ENCODE assay signal across 8 cellular contexts in genomic region chr16:66275795-66276428, GRCh38.
DNase-seq lines count a peak whose midpoint lies in the region; ATAC-seq, FAIRE-seq and TF ChIP-seq lines count a peak whose summit lies in the region.

No MANE protein-coding gene starts in this region.

- 31% methylated on average over 6 of the region's 6 CpGs for WGBS in esophagus muscularis mucosa
- 16 to 17% methylated on average over 6 of the region's 6 CpGs for WGBS in pancreas, 2 donors

- DNase-seq in NCI-H2107 treated with DMSO at 0.1 percent for 48 hours (lab: John Stamatoyannopoulos, UW; ENCODE audit: unreplicated experiment): peak; percentile 54
- DNase-seq in NCI-H2107 (lab: John Stamatoyannopoulos, UW): no peak
- peak; percentile 57 for DNase-seq in SHP77 treated with DMSO at 0.1 percent for 48 hours (lab: John Stamatoyannopoulos, UW)
- no peak for DNase-seq in esophagus muscularis mucosa (ENCODE audit: extremely low spot score)
- peak in 3 of 6 donors; percentile 20 to 48 (median 20) for DNase-seq in pancreas
- DNase-seq in GM12892 (ENCODE audit: insufficient read length): no peak

- FAIRE-seq in pancreas (lab: Jason Lieb, UNC): no peak
- no peak for FAIRE-seq in GM12892 (lab: Jason Lieb, UNC)

- no peak overlapping the region for H3K27ac ChIP-seq in KMS-11
- H3K27ac ChIP-seq in esophagus muscularis mucosa (replicated peaks in 1 of 4): no peak overlapping the region
- no peak overlapping the region for H3K27ac ChIP-seq in pancreas

- no peak overlapping the region for H2AFZ ChIP-seq in KMS-11 (ENCODE audit: low read depth)

- no peaks in the 10 kb centered on the region for H3K36me3 ChIP-seq in KMS-11 (ENCODE audit: insufficient read depth)
- no peaks in the 10 kb centered on the region for H3K36me3 ChIP-seq in esophagus muscularis mucosa
- no peaks in the 10 kb centered on the region for H3K36me3 ChIP-seq in pancreas

- no peak overlapping the region for H3K4me2 ChIP-seq in KMS-11

- peaks cover 0 to 7% (median 2%) of the 10 kb centered on the region in 4 donors for H3K9me3 ChIP-seq in esophagus muscularis mucosa
- H3K9me3 ChIP-seq in pancreas: no peaks in the 10 kb centered on the region

- peak; percentile 78 for TF ChIP-seq CTCF in KMS-11 (conservative IDR thresholded peaks at IDR 0.05; ENCODE audit: low read depth, low read length)
- peak; percentile 46 to 64 (median 51) for TF ChIP-seq CTCF in esophagus muscularis mucosa (IDR thresholded peaks at IDR 0.05)
- TF ChIP-seq CTCF in pancreas (IDR thresholded peaks at IDR 0.05): peak; percentile 33 to 49 (median 48)

- H3K4me1 ChIP-seq in KMS-11 (ENCODE audit: low read depth, poor library complexity, severe bottlenecking) (no peaks in the 10 kb centered on the region), esophagus muscularis mucosa (peaks cover 0 to 4% (median 0%) of the 10 kb centered on the region in 4 donors), pancreas (no peaks in the 10 kb centered on the region)

- no peak for TF ChIP-seq EP300 in esophagus muscularis mucosa (IDR thresholded peaks at IDR 0.05)

- H3K79me2 ChIP-seq in KMS-11 (ENCODE audit: insufficient read depth, low read depth): no peaks in the 10 kb centered on the region

- no peaks in the 10 kb centered on the region for H3K27me3 ChIP-seq in KMS-11 (ENCODE audit: insufficient read depth, low read depth)
- H3K27me3 ChIP-seq in esophagus muscularis mucosa: no peaks in the 10 kb centered on the region
- no peaks in the 10 kb centered on the region for H3K27me3 ChIP-seq in pancreas

- peak; percentile 50 to 78 (median 76) for ATAC-seq in pancreas
- ATAC-seq in HG03521 (IDR thresholded peaks at IDR 0.05; ENCODE audit: unreplicated experiment): no peak

- intact Hi-C loops in esophagus muscularis mucosa (cut with DNase I) (loop anchor here (2.0 kb wide), 1 partner anchor 39 kb away; no protein-coding TSS in a partner anchor), pancreas (cut with DNase I) (no loop called here)

- TF ChIP-seq POLR2A in esophagus muscularis mucosa (IDR thresholded peaks at IDR 0.05; ENCODE audit: low read depth) (no peak), GM12892 (IDR thresholded peaks at IDR 0.05; ENCODE audit: low read depth, low read length) (no peak)

- H3K9ac ChIP-seq in KMS-11: no peak overlapping the region

- H3K4me3 ChIP-seq in KMS-11 (IDR thresholded peaks at IDR 0.05; ENCODE audit: insufficient read depth, low read depth, low read length) (no peak overlapping the region), esophagus muscularis mucosa (no peak overlapping the region), pancreas (no peak overlapping the region)

- no peaks in the 10 kb centered on the region for H4K20me1 ChIP-seq in KMS-11 (ENCODE audit: insufficient read depth)

Comparison
In these comparisons a context has a peak if more than half of its experiments do, and no peak if none do; other contexts are left out.
1. DNase-seq: peak in NCI-H2107 treated with DMSO at 0.1 percent for 48 hours (single experiment) and SHP77 treated with DMSO at 0.1 percent for 48 hours (single experiment); none in NCI-H2107 (single experiment), esophagus muscularis mucosa (single experiment) and GM12892 (single experiment).
2. Peak in every context shown above with its lines, with median percentiles within 50 percentile points of each other: CTCF ChIP-seq.